ENCODE assay signal across 9 cellular contexts in genomic region chrX:136781180-136781797, GRCh38. TPM values are rescaled to one million over a fixed set of nuclear protein-coding genes. Genes with fewer than 3 reads are reported as not detected.
DNase-seq lines count a peak whose midpoint lies in the region; ATAC-seq, FAIRE-seq and TF ChIP-seq lines count a peak whose summit lies in the region.
"Had no signal": no experiment of that assay in that cellular context is flagged by ENCODE, and none has a peak within 500 bp of the region (broad histone marks: within the 10 kb centered on the region; RNA-seq: fewer than 3 reads in every experiment).

No MANE protein-coding gene starts in this region.

- no peak overlapping the region for H4K5ac ChIP-seq in H9 (ENCODE audit: insufficient read length, low read depth, low read length)

- no peaks in the 10 kb centered on the region for H3K79me1 ChIP-seq in H9 (ENCODE audit: insufficient read depth, low read depth, low read length, poor library complexity, severe bottlenecking)

- H3K23me2 ChIP-seq in H9 (ENCODE audit: insufficient read length, low read depth, low read length, poor library complexity, severe bottlenecking): no peaks in the 10 kb centered on the region

- no peaks in the 10 kb centered on the region for H3K79me2 ChIP-seq in H9 (ENCODE audit: insufficient read depth, low read length)

- no peak overlapping the region for H2BK5ac ChIP-seq in H9 (ENCODE audit: insufficient read length, low read length)

- H3K4me2 ChIP-seq in H9 (ENCODE audit: insufficient read depth, insufficient read length, low read length): no peak overlapping the region

- peak overlapping the region; percentile 97 for H3K4me3 Mint-ChIP-seq in activated T-helper 17 cell treated with anti-CD3 and anti-CD28 coated beads, Interleukin-2, amount 50 U/mL, for 72 hours
- H3K4me3 Mint-ChIP-seq in type B pancreatic cell (no peak overlapping the region), H9 (no peak overlapping the region)

- H2BK12ac ChIP-seq in H9 (ENCODE audit: insufficient read length, low read depth, low read length): no peak overlapping the region

- FAIRE-seq in GM12892 (lab: Jason Lieb, UNC): peak; percentile 62
- FAIRE-seq: islet of Langerhans had no signal

- H3K36me3 Mint-ChIP-seq in activated T-helper 17 cell treated with anti-CD3 and anti-CD28 coated beads, Interleukin-2, amount 50 U/mL, for 72 hours (ENCODE audit: low read depth): peaks cover 25% of the 10 kb centered on the region
- H3K36me3 Mint-ChIP-seq in type B pancreatic cell: no peaks in the 10 kb centered on the region
- H3K36me3 Mint-ChIP-seq in H9 (ENCODE audit: insufficient read depth in 1 of 3, low read depth in 3 of 3): no peaks in the 10 kb centered on the region; a peak in 1 of 7 replicates

- H4K20me1 ChIP-seq in H9 (ENCODE audit: control insufficient read depth, insufficient read depth, insufficient read length): no peaks in the 10 kb centered on the region

- no peaks in the 10 kb centered on the region for H3K36me3 ChIP-seq in lung (ENCODE audit: control insufficient read depth in 2 of 2, insufficient read depth in 2 of 2, low read length in 2 of 2)

- no peak overlapping the region for H4K8ac ChIP-seq in H9 (replicated peaks; ENCODE audit: insufficient read length, low read depth, low read length)

- H3K23ac ChIP-seq in H9 (ENCODE audit: insufficient read length, low read depth, low read length): no peak overlapping the region

- H3K9me3 ChIP-seq in lung (ENCODE audit: control insufficient read depth in 2 of 2, insufficient read depth in 1 of 2, low read length in 1 of 2) (no peaks in the 10 kb centered on the region), H9 (ENCODE audit: control insufficient read depth, low read depth, low read length) (peaks cover 34% of the 10 kb centered on the region)

- no peak overlapping the region for H2BK120ac ChIP-seq in H9 (ENCODE audit: low read depth, low read length, poor library complexity, severe bottlenecking)

- no peak overlapping the region; the same call in 1 of the 2 replicates for H3K4me3 ChIP-seq in AG10803 (ENCODE audit: low read length)
- peak overlapping the region; percentile 21 for H3K4me3 ChIP-seq in lung

- H3K14ac ChIP-seq in H9 (ENCODE audit: insufficient read depth, low read length): no peak overlapping the region

- H3K4me1 ChIP-seq in lung (ENCODE audit: control insufficient read depth in 2 of 2, insufficient read depth in 2 of 2, low read length in 2 of 2) (no peaks in the 10 kb centered on the region), H9 (ENCODE audit: insufficient read depth, low read length) (no peaks in the 10 kb centered on the region)

- H3K27ac Mint-ChIP-seq in activated T-helper 17 cell treated with anti-CD3 and anti-CD28 coated beads, Interleukin-2, amount 50 U/mL, for 72 hours: peak overlapping the region; percentile 91
- no peak overlapping the region for H3K27ac Mint-ChIP-seq in type B pancreatic cell
- no peak overlapping the region for H3K27ac Mint-ChIP-seq in H9

- no peak overlapping the region for H3K56ac ChIP-seq in H9 (ENCODE audit: insufficient read length, low read depth, low read length)

- no peak overlapping the region for H4K91ac ChIP-seq in H9 (ENCODE audit: insufficient read length, low read depth, low read length)

- no peak overlapping the region for H2BK15ac ChIP-seq in H9 (ENCODE audit: low read depth, low read length)

- H3K9ac ChIP-seq in H9 (ENCODE audit: extremely low read depth, insufficient read length, low read length): no peak overlapping the region

- H3K27ac ChIP-seq in lung (ENCODE audit: low read depth in 1 of 2, low read length in 1 of 2) (peak overlapping the region in 1 of 2 donors; percentile 82), RWPE1 (no peak overlapping the region), H9 (ENCODE audit: insufficient read length, low read depth, low read length) (no peak overlapping the region)

- H2AFZ ChIP-seq in H9 (ENCODE audit: low read length): no peak overlapping the region

- H2AK5ac ChIP-seq in H9 (ENCODE audit: insufficient read length, low read length): no peak overlapping the region

- H3K27me3 Mint-ChIP-seq in activated T-helper 17 cell treated with anti-CD3 and anti-CD28 coated beads, Interleukin-2, amount 50 U/mL, for 72 hours: no peaks in the 10 kb centered on the region
- H3K27me3 Mint-ChIP-seq in type B pancreatic cell: no peaks in the 10 kb centered on the region
- peaks cover 1% of the 10 kb centered on the region; the same call in 1 of the 2 replicates for H3K27me3 Mint-ChIP-seq in H9 (ENCODE audit: low read depth)

- H3K27me3 ChIP-seq in lung (ENCODE audit: control insufficient read depth, insufficient read depth): no peaks in the 10 kb centered on the region
- no peaks in the 10 kb centered on the region for H3K27me3 ChIP-seq in H9 (ENCODE audit: insufficient read depth, low read length)

- CTCF ChIA-PET in RWPE1 (lab: Yijun Ruan, JAX): interaction anchor here (0.7 kb wide), 1 partner anchor 9 kb away, joined by 5 read pairs; no protein-coding TSS in a partner anchor

- TF ChIP-seq CTCF in AG10803 (conservative IDR thresholded peaks at IDR 0.05; ENCODE audit: low read length) (no peak), lung (IDR thresholded peaks at IDR 0.05; ENCODE audit: control extremely low read depth, extremely low read depth) (no peak), type B pancreatic cell (conservative IDR thresholded peaks at IDR 0.05) (no peak), RWPE1 (conservative IDR thresholded peaks at IDR 0.05; ENCODE audit: low read depth) (no peak), H9 (conservative IDR thresholded peaks at IDR 0.05) (no peak)

- ATAC-seq in activated T-helper 17 cell treated with anti-CD3 and anti-CD28 coated beads, Interleukin-2, amount 50 U/mL, for 72 hours (replicated peaks): no peak
- ATAC-seq in lung (ENCODE audit: insufficient read depth, low FRiP score): no peak

- DNase-seq in AG10803 (ENCODE audit: low read depth): peak; percentile 64
- no peak for DNase-seq in GM12892 (ENCODE audit: insufficient read length)
- DNase-seq in lung (ENCODE audit: low spot score): no peak
- DNase-seq in type B pancreatic cell (ENCODE audit: extremely low spot score, unreplicated experiment): no peak
- DNase-seq in RWPE1 (ENCODE audit: low spot score): no peak
- DNase-seq in HK-2 (ENCODE audit: unreplicated experiment): no peak
- no peak for DNase-seq in H9

- H2BK20ac ChIP-seq in H9 (ENCODE audit: low read depth, low read length, poor library complexity, severe bottlenecking): no peak overlapping the region

- POLR2A ChIA-PET in RWPE1 (lab: Yijun Ruan, JAX; ENCODE audit: low non-redundant PET): no interaction called here

- no peak overlapping the region for H3K4ac ChIP-seq in H9 (ENCODE audit: low read depth, low read length)

- no peak for TF ChIP-seq POLR2A in GM12892 (IDR thresholded peaks at IDR 0.05; ENCODE audit: low read depth, low read length)

- no peaks in the 10 kb centered on the region for H3K9me3 Mint-ChIP-seq in activated T-helper 17 cell treated with anti-CD3 and anti-CD28 coated beads, Interleukin-2, amount 50 U/mL, for 72 hours
- H3K9me3 Mint-ChIP-seq in type B pancreatic cell (no peaks in the 10 kb centered on the region), H9 (peaks cover 37 to 65% of the 10 kb centered on the region in 2 experiments)

- no peak overlapping the region for H3K18ac ChIP-seq in H9 (ENCODE audit: insufficient read length, low read depth, low read length)

- H3T11ph ChIP-seq in H9 (ENCODE audit: low read length): no peak overlapping the region

- H3K4me1 Mint-ChIP-seq in activated T-helper 17 cell treated with anti-CD3 and anti-CD28 coated beads, Interleukin-2, amount 50 U/mL, for 72 hours: peaks cover 21% of the 10 kb centered on the region
- H3K4me1 Mint-ChIP-seq in type B pancreatic cell (ENCODE audit: unreplicated experiment) (no peaks in the 10 kb centered on the region), H9 (peaks cover 0 to 5% of the 10 kb centered on the region in 2 experiments; a peak in 2 of 4 replicates)

- WGBS in lung, 2 donors: 5 to 32% methylated on average over 9 of the region's 9 CpGs
- no CpG with 5 or more reads among the region's 9 CpGs for WGBS in H9 (ENCODE audit: extremely low coverage, insufficient read length, low lambda C conversion rate)

RNA-seq across cellular contexts. Expression of gene ARHGEF6, which starts 0.6 kb away (rescaled TPM):
- polyA plus RNA-seq in GM12892 (2012; ENCODE audit: missing spikeins): 15.2 TPM
- total RNA-seq in activated T-helper 17 cell treated with anti-CD3 and anti-CD28 coated beads, Interleukin-2, amount 50 U/mL, for 72 hours: 10 to 100 TPM; 56.8 to 67.6 TPM
- total RNA-seq in lung (10 to 100 TPM; 19.8 to 22.4 TPM), type B pancreatic cell (ENCODE audit: low replicate concordance) (0.07 and 3.8 TPM in 2 replicates), H9 (2021) (3.6 and 3.7 TPM in 2 replicates)
- polyA plus RNA-seq in lung: 10 to 100 TPM in 1 of 2 donors, 1 to 10 TPM in 1; 4.9 to 11.3 TPM
